In the genomic region with DNA sequence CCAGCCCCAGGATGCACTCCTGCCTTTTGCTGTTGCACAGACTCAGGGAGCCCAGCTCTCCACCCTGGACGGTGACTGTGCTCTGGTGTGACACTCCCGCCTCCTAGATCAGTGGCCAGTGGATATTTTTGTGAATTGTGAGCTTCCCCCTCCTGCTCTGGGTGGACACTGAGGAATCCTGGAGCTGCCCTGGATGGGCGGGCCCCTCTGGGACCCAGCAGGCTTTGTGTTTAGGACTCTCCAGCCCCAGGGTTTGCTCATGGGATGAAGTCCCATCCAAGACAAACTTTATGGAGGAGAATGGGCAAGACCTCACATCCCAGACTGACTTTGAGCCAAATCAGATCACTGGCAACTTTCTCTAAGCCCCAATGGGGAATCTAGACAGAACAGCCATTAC, we compare ENCODE assay signal across 1 cellular context.
TF ChIP-seq lines count a peak whose summit lies in the region.

No MANE protein-coding gene starts in this region.

TF ChIP-seq in GM23338, 12 proteins besides CTCF, POLR2A, EP300 and RAD21:
- TF ChIP-seq, protein P1, sequence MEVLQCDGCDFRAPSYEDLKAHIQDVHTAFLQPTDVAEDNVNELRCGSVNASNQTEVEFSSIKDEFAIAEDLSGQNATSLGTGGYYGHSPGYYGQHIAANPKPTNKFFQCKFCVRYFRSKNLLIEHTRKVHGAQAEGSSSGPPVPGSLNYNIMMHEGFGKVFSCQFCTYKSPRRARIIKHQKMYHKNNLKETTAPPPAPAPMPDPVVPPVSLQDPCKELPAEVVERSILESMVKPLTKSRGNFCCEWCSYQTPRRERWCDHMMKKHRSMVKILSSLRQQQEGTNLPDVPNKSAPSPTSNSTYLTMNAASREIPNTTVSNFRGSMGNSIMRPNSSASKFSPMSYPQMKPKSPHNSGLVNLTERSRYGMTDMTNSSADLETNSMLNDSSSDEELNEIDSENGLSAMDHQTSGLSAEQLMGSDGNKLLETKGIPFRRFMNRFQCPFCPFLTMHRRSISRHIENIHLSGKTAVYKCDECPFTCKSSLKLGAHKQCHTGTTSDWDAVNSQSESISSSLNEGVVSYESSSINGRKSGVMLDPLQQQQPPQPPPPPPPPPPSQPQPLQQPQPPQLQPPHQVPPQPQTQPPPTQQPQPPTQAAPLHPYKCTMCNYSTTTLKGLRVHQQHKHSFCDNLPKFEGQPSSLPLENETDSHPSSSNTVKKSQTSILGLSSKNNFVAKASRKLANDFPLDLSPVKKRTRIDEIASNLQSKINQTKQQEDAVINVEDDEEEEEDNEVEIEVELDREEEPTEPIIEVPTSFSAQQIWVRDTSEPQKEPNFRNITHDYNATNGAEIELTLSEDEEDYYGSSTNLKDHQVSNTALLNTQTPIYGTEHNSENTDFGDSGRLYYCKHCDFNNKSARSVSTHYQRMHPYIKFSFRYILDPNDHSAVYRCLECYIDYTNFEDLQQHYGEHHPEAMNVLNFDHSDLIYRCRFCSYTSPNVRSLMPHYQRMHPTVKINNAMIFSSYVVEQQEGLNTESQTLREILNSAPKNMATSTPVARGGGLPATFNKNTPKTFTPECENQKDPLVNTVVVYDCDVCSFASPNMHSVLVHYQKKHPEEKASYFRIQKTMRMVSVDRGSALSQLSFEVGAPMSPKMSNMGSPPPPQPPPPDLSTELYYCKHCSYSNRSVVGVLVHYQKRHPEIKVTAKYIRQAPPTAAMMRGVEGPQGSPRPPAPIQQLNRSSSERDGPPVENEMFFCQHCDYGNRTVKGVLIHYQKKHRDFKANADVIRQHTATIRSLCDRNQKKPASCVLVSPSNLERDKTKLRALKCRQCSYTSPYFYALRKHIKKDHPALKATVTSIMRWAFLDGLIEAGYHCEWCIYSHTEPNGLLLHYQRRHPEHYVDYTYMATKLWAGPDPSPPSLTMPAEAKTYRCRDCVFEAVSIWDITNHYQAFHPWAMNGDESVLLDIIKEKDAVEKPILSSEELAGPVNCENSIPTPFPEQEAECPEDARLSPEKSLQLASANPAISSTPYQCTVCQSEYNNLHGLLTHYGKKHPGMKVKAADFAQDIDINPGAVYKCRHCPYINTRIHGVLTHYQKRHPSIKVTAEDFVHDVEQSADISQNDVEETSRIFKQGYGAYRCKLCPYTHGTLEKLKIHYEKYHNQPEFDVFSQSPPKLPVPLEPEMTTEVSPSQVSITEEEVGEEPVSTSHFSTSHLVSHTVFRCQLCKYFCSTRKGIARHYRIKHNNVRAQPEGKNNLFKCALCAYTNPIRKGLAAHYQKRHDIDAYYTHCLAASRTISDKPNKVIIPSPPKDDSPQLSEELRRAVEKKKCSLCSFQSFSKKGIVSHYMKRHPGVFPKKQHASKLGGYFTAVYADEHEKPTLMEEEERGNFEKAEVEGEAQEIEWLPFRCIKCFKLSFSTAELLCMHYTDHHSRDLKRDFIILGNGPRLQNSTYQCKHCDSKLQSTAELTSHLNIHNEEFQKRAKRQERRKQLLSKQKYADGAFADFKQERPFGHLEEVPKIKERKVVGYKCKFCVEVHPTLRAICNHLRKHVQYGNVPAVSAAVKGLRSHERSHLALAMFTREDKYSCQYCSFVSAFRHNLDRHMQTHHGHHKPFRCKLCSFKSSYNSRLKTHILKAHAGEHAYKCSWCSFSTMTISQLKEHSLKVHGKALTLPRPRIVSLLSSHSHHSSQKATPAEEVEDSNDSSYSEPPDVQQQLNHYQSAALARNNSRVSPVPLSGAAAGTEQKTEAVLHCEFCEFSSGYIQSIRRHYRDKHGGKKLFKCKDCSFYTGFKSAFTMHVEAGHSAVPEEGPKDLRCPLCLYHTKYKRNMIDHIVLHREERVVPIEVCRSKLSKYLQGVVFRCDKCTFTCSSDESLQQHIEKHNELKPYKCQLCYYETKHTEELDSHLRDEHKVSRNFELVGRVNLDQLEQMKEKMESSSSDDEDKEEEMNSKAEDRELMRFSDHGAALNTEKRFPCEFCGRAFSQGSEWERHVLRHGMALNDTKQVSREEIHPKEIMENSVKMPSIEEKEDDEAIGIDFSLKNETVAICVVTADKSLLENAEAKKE (CRISPR knock-in tag; IDR thresholded peaks at IDR 0.05): no peak
- TF ChIP-seq JUNB (IDR thresholded peaks at IDR 0.05; ENCODE audit: unreplicated experiment) (no peak), EZH2 (IDR thresholded peaks at IDR 0.05; ENCODE audit: low read depth, unreplicated experiment) (no peak), STAT1 (IDR thresholded peaks at IDR 0.05; ENCODE audit: unreplicated experiment) (no peak), POLR2AphosphoS5 (IDR thresholded peaks at IDR 0.05; ENCODE audit: low read depth) (no peak)
- TF ChIP-seq, protein P2, sequence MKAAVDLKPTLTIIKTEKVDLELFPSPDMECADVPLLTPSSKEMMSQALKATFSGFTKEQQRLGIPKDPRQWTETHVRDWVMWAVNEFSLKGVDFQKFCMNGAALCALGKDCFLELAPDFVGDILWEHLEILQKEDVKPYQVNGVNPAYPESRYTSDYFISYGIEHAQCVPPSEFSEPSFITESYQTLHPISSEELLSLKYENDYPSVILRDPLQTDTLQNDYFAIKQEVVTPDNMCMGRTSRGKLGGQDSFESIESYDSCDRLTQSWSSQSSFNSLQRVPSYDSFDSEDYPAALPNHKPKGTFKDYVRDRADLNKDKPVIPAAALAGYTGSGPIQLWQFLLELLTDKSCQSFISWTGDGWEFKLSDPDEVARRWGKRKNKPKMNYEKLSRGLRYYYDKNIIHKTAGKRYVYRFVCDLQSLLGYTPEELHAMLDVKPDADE (IDR thresholded peaks at IDR 0.05): no peak
- TF ChIP-seq, protein P3, sequence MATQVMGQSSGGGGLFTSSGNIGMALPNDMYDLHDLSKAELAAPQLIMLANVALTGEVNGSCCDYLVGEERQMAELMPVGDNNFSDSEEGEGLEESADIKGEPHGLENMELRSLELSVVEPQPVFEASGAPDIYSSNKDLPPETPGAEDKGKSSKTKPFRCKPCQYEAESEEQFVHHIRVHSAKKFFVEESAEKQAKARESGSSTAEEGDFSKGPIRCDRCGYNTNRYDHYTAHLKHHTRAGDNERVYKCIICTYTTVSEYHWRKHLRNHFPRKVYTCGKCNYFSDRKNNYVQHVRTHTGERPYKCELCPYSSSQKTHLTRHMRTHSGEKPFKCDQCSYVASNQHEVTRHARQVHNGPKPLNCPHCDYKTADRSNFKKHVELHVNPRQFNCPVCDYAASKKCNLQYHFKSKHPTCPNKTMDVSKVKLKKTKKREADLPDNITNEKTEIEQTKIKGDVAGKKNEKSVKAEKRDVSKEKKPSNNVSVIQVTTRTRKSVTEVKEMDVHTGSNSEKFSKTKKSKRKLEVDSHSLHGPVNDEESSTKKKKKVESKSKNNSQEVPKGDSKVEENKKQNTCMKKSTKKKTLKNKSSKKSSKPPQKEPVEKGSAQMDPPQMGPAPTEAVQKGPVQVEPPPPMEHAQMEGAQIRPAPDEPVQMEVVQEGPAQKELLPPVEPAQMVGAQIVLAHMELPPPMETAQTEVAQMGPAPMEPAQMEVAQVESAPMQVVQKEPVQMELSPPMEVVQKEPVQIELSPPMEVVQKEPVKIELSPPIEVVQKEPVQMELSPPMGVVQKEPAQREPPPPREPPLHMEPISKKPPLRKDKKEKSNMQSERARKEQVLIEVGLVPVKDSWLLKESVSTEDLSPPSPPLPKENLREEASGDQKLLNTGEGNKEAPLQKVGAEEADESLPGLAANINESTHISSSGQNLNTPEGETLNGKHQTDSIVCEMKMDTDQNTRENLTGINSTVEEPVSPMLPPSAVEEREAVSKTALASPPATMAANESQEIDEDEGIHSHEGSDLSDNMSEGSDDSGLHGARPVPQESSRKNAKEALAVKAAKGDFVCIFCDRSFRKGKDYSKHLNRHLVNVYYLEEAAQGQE (IDR thresholded peaks at IDR 0.05; ENCODE audit: unreplicated experiment): no peak
